ENCODE assay signal across 1 cellular context in the genomic region with DNA sequence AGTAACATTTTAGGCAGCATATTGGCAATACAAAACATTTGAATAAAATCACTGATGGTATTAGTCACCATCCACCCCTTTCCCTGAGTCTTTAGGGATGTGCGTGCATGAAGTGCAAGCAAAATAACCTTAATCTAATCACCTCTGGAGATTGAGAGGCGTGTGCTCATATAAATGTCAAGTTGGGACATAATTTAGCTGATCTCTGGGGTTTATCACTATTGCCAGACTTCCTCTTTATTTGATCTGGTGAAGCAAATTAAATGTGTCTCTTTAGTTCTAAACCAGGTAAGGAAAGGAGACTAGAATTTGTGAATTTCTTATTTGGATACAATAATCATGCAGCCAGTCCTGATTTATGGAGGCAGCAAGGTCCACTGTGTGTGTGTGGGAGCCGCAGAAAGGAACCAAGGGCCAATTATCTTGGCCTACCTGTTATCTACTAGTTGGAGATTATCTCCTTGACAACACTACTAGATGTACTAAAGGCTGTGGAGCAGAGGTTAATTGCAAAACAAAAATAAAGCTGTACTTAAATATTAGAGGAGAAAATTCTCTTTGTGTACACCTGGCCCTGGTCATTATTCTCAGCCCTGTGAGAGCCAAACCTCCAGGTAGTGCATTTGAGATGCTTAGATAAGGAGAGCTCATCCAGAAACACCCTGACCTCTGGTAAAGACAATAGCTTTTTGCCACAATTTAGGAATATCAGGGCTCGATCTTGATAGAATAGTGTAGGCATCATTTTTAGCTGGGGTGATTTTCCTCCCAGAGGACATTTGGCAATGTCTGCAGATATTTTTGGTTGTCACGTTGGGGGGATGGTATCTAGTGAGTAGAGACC.
TF ChIP-seq lines count a peak whose summit lies in the region.

No MANE protein-coding gene starts in this region.

TF ChIP-seq in HEK293, 187 proteins besides CTCF, POLR2A, EP300 and RAD21 (continued from another document and continues in another):
- TF ChIP-seq, protein P1, sequence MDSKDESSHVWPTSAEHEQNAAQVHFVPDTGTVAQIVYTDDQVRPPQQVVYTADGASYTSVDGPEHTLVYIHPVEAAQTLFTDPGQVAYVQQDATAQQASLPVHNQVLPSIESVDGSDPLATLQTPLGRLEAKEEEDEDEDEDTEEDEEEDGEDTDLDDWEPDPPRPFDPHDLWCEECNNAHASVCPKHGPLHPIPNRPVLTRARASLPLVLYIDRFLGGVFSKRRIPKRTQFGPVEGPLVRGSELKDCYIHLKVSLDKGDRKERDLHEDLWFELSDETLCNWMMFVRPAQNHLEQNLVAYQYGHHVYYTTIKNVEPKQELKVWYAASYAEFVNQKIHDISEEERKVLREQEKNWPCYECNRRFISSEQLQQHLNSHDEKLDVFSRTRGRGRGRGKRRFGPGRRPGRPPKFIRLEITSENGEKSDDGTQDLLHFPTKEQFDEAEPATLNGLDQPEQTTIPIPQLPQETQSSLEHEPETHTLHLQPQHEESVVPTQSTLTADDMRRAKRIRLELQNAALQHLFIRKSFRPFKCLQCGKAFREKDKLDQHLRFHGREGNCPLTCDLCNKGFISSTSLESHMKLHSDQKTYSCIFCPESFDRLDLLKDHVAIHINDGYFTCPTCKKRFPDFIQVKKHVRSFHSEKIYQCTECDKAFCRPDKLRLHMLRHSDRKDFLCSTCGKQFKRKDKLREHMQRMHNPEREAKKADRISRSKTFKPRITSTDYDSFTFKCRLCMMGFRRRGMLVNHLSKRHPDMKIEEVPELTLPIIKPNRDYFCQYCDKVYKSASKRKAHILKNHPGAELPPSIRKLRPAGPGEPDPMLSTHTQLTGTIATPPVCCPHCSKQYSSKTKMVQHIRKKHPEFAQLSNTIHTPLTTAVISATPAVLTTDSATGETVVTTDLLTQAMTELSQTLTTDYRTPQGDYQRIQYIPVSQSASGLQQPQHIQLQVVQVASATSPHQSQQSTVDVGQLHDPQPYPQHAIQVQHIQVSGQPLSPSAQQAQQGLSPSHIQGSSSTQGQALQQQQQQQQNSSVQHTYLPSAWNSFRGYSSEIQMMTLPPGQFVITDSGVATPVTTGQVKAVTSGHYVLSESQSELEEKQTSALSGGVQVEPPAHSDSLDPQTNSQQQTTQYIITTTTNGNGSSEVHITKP (tag by site-specific recombination; IDR thresholded peaks at IDR 0.05) = peak; percentile 11; the same call in 1 of the 2 replicates
- TF ChIP-seq TRIM28 (IDR thresholded peaks at IDR 0.05; ENCODE audit: borderline replicate concordance, low read length) (0 out of 2 replicates have a peak, but pooled peaks have one; percentile 55), ZFP37 (tag by site-specific recombination; IDR thresholded peaks at IDR 0.05) (no peak), HOXD13 (CRISPR knock-in tag; IDR thresholded peaks at IDR 0.05; ENCODE audit: borderline replicate concordance) (no peak), ZNF747 (tag by site-specific recombination; IDR thresholded peaks at IDR 0.05) (no peak), ZNF169 (tag by site-specific recombination; IDR thresholded peaks at IDR 0.05) (no peak), KLF16 (tag by site-specific recombination; IDR thresholded peaks at IDR 0.05) (peak; percentile 89; the same call in 1 of the 2 replicates), OVOL3 (tag by site-specific recombination; IDR thresholded peaks at IDR 0.05) (peak; percentile 79), ZNF133 (tag by site-specific recombination; IDR thresholded peaks at IDR 0.05) (no peak), ZNF335 (tag by site-specific recombination; conservative IDR thresholded peaks at IDR 0.05) (peak; percentile 33; the same call in 1 of the 2 replicates), SETDB1 (IDR thresholded peaks at IDR 0.05; ENCODE audit: insufficient read length, low read length) (no peak), PRDM1 (tag by site-specific recombination; IDR thresholded peaks at IDR 0.05) (peak; percentile 6; the same call in 1 of the 2 replicates), KLF1 (tag by site-specific recombination; IDR thresholded peaks at IDR 0.05) (peak; percentile 91), GFI1B (tag by site-specific recombination; IDR thresholded peaks at IDR 0.05) (peak; percentile 73), ZXDB (tag by site-specific recombination; IDR thresholded peaks at IDR 0.05) (peak; percentile 90), GLIS1 (tag by site-specific recombination; IDR thresholded peaks at IDR 0.05) (0 out of 2 replicates have a peak, but pooled peaks have one; percentile 6), OSR2 (tag by site-specific recombination; IDR thresholded peaks at IDR 0.05) (peak; percentile 13; the same call in 1 of the 2 replicates), BCL11A (tag by site-specific recombination; IDR thresholded peaks at IDR 0.05; ENCODE audit: low read depth) (0 out of 2 replicates have a peak, but pooled peaks have one; percentile 43), ZNF548 (tag by site-specific recombination; IDR thresholded peaks at IDR 0.05) (no peak), ZNF248 (tag by site-specific recombination; IDR thresholded peaks at IDR 0.05) (no peak), KLF8 (tag by site-specific recombination; IDR thresholded peaks at IDR 0.05) (peak; percentile 64), ZNF366 (tag by site-specific recombination; conservative IDR thresholded peaks at IDR 0.05) (0 out of 2 replicates have a peak, but pooled peaks have one; percentile 26), ZNF202 (tag by site-specific recombination; IDR thresholded peaks at IDR 0.05; ENCODE audit: borderline replicate concordance) (no peak)
- TF ChIP-seq, protein P2, sequence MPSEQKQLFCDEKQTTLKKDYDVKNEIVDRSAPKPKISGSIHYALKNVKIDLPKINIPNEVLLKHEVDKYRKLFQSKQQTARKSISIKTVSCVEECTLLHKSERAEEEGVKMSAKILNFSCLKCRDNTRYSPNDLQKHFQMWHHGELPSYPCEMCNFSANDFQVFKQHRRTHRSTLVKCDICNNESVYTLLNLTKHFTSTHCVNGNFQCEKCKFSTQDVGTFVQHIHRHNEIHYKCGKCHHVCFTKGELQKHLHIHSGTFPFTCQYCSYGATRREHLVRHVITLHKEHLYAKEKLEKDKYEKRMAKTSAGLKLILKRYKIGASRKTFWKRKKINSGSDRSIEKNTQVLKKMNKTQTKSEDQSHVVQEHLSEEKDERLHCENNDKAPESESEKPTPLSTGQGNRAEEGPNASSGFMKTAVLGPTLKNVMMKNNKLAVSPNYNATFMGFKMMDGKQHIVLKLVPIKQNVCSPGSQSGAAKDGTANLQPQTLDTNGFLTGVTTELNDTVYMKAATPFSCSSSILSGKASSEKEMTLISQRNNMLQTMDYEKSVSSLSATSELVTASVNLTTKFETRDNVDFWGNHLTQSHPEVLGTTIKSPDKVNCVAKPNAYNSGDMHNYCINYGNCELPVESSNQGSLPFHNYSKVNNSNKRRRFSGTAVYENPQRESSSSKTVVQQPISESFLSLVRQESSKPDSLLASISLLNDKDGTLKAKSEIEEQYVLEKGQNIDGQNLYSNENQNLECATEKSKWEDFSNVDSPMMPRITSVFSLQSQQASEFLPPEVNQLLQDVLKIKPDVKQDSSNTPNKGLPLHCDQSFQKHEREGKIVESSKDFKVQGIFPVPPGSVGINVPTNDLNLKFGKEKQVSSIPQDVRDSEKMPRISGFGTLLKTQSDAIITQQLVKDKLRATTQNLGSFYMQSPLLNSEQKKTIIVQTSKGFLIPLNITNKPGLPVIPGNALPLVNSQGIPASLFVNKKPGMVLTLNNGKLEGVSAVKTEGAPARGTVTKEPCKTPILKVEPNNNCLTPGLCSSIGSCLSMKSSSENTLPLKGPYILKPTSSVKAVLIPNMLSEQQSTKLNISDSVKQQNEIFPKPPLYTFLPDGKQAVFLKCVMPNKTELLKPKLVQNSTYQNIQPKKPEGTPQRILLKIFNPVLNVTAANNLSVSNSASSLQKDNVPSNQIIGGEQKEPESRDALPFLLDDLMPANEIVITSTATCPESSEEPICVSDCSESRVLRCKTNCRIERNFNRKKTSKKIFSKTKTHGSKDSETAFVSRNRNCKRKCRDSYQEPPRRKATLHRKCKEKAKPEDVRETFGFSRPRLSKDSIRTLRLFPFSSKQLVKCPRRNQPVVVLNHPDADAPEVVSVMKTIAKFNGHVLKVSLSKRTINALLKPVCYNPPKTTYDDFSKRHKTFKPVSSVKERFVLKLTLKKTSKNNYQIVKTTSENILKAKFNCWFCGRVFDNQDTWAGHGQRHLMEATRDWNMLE (tag by site-specific recombination; conservative IDR thresholded peaks at IDR 0.05; ENCODE audit: low read depth) = 0 out of 2 replicates have a peak, but pooled peaks have one; percentile 21
- TF ChIP-seq, protein P3, sequence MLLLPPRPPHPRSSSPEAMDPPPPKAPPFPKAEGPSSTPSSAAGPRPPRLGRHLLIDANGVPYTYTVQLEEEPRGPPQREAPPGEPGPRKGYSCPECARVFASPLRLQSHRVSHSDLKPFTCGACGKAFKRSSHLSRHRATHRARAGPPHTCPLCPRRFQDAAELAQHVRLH (tag by site-specific recombination; IDR thresholded peaks at IDR 0.05) = peak; percentile 51; the same call in 1 of the 2 replicates
- TF ChIP-seq, protein P4, sequence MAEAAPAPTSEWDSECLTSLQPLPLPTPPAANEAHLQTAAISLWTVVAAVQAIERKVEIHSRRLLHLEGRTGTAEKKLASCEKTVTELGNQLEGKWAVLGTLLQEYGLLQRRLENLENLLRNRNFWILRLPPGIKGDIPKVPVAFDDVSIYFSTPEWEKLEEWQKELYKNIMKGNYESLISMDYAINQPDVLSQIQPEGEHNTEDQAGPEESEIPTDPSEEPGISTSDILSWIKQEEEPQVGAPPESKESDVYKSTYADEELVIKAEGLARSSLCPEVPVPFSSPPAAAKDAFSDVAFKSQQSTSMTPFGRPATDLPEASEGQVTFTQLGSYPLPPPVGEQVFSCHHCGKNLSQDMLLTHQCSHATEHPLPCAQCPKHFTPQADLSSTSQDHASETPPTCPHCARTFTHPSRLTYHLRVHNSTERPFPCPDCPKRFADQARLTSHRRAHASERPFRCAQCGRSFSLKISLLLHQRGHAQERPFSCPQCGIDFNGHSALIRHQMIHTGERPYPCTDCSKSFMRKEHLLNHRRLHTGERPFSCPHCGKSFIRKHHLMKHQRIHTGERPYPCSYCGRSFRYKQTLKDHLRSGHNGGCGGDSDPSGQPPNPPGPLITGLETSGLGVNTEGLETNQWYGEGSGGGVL (tag by site-specific recombination; IDR thresholded peaks at IDR 0.05) = peak; percentile 41
- TF ChIP-seq, protein P5, sequence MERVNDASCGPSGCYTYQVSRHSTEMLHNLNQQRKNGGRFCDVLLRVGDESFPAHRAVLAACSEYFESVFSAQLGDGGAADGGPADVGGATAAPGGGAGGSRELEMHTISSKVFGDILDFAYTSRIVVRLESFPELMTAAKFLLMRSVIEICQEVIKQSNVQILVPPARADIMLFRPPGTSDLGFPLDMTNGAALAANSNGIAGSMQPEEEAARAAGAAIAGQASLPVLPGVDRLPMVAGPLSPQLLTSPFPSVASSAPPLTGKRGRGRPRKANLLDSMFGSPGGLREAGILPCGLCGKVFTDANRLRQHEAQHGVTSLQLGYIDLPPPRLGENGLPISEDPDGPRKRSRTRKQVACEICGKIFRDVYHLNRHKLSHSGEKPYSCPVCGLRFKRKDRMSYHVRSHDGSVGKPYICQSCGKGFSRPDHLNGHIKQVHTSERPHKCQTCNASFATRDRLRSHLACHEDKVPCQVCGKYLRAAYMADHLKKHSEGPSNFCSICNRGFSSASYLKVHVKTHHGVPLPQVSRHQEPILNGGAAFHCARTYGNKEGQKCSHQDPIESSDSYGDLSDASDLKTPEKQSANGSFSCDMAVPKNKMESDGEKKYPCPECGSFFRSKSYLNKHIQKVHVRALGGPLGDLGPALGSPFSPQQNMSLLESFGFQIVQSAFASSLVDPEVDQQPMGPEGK (tag by site-specific recombination; IDR thresholded peaks at IDR 0.05) = no peak
- TF ChIP-seq, protein P6, sequence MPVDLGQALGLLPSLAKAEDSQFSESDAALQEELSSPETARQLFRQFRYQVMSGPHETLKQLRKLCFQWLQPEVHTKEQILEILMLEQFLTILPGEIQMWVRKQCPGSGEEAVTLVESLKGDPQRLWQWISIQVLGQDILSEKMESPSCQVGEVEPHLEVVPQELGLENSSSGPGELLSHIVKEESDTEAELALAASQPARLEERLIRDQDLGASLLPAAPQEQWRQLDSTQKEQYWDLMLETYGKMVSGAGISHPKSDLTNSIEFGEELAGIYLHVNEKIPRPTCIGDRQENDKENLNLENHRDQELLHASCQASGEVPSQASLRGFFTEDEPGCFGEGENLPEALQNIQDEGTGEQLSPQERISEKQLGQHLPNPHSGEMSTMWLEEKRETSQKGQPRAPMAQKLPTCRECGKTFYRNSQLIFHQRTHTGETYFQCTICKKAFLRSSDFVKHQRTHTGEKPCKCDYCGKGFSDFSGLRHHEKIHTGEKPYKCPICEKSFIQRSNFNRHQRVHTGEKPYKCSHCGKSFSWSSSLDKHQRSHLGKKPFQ (tag by site-specific recombination; IDR thresholded peaks at IDR 0.05) = 0 out of 2 replicates have a peak, but pooled peaks have one; percentile 29
- TF ChIP-seq, protein P7, sequence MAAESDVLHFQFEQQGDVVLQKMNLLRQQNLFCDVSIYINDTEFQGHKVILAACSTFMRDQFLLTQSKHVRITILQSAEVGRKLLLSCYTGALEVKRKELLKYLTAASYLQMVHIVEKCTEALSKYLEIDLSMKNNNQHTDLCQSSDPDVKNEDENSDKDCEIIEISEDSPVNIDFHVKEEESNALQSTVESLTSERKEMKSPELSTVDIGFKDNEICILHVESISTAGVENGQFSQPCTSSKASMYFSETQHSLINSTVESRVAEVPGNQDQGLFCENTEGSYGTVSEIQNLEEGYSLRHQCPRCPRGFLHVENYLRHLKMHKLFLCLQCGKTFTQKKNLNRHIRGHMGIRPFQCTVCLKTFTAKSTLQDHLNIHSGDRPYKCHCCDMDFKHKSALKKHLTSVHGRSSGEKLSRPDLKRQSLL (tag by site-specific recombination; IDR thresholded peaks at IDR 0.05) = no peak
- TF ChIP-seq, protein P8, sequence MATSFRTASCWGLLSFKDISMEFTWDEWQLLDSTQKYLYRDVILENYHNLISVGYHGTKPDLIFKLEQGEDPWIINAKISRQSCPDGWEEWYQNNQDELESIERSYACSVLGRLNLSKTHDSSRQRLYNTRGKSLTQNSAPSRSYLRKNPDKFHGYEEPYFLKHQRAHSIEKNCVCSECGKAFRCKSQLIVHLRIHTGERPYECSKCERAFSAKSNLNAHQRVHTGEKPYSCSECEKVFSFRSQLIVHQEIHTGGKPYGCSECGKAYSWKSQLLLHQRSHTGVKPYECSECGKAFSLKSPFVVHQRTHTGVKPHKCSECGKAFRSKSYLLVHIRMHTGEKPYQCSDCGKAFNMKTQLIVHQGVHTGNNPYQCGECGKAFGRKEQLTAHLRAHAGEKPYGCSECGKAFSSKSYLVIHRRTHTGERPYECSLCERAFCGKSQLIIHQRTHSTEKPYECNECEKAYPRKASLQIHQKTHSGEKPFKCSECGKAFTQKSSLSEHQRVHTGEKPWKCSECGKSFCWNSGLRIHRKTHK (tag by site-specific recombination; IDR thresholded peaks at IDR 0.05) = no peak
- TF ChIP-seq, protein P9, sequence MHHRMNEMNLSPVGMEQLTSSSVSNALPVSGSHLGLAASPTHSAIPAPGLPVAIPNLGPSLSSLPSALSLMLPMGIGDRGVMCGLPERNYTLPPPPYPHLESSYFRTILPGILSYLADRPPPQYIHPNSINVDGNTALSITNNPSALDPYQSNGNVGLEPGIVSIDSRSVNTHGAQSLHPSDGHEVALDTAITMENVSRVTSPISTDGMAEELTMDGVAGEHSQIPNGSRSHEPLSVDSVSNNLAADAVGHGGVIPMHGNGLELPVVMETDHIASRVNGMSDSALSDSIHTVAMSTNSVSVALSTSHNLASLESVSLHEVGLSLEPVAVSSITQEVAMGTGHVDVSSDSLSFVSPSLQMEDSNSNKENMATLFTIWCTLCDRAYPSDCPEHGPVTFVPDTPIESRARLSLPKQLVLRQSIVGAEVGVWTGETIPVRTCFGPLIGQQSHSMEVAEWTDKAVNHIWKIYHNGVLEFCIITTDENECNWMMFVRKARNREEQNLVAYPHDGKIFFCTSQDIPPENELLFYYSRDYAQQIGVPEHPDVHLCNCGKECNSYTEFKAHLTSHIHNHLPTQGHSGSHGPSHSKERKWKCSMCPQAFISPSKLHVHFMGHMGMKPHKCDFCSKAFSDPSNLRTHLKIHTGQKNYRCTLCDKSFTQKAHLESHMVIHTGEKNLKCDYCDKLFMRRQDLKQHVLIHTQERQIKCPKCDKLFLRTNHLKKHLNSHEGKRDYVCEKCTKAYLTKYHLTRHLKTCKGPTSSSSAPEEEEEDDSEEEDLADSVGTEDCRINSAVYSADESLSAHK (tag by site-specific recombination; IDR thresholded peaks at IDR 0.05) = 0 out of 2 replicates have a peak, but pooled peaks have one; percentile 28
